Comparison of ENCODE assay signal across 8 cellular contexts in genomic region chr4:69057620-69058409, GRCh38. TPM values are rescaled to one million over a fixed set of nuclear protein-coding genes. Genes with fewer than 3 reads are reported as not detected.
DNase-seq lines count a peak whose midpoint lies in the region; ATAC-seq and TF ChIP-seq lines count a peak whose summit lies in the region.

No MANE protein-coding gene starts in this region.

- H3K36me3 Mint-ChIP-seq in CD4-positive, alpha-beta memory T cell, result no peaks in the 10 kb centered on the region
- H3K36me3 Mint-ChIP-seq in natural killer cell treated with Interleukin-12 subunit alpha and Interleukin-12 subunit beta and Interleukin-15 and Interleukin-18, amount 100 ng/mL, for 72 hours, result no peaks in the 10 kb centered on the region

- H3K9me3 ChIP-seq in suprapubic skin, result no peaks in the 10 kb centered on the region
- no peaks in the 10 kb centered on the region for H3K9me3 ChIP-seq in CD4-positive, alpha-beta memory T cell (ENCODE audit: control insufficient read depth in 1 of 2, low read length in 2 of 2)

- TF ChIP-seq EP300 in suprapubic skin (IDR thresholded peaks at IDR 0.05), result no peak

- H3K27ac Mint-ChIP-seq in CD4-positive, alpha-beta memory T cell, result no peak overlapping the region
- no peak overlapping the region for H3K27ac Mint-ChIP-seq in natural killer cell treated with Interleukin-12 subunit alpha and Interleukin-12 subunit beta and Interleukin-15 and Interleukin-18, amount 100 ng/mL, for 72 hours

- H3K4me3 Mint-ChIP-seq in CD4-positive, alpha-beta memory T cell, result no peak overlapping the region
- no peak overlapping the region for H3K4me3 Mint-ChIP-seq in natural killer cell treated with Interleukin-12 subunit alpha and Interleukin-12 subunit beta and Interleukin-15 and Interleukin-18, amount 100 ng/mL, for 72 hours

- POLR2A ChIA-PET in CD4-positive, alpha-beta memory T cell (lab: Charles Lee; ENCODE audit: partially characterized antibody), result no interaction called here

- H3K4me3 ChIP-seq in suprapubic skin, result no peak overlapping the region
- no peak overlapping the region for H3K4me3 ChIP-seq in CD4-positive, alpha-beta memory T cell (ENCODE audit: low read length in 2 of 2)

- no peak for TF ChIP-seq POLR2A in suprapubic skin (IDR thresholded peaks at IDR 0.05)

- no peaks in the 10 kb centered on the region for H3K4me1 ChIP-seq in suprapubic skin
- H3K4me1 ChIP-seq in CD4-positive, alpha-beta memory T cell (ENCODE audit: insufficient read depth, low read length), result no peaks in the 10 kb centered on the region

- DNase-seq in foreskin melanocyte (peak; percentile 94), suprapubic skin (ENCODE audit: low spot score in 2 of 2) (no peak), NCI-H82 treated with DMSO at 0.1 percent for 48 hours (lab: John Stamatoyannopoulos, UW; ENCODE audit: unreplicated experiment) (no peak)
- no peak for DNase-seq in stimulated activated naive CD4-positive, alpha-beta T cell treated with Interleukin-2 at 50 U/mL for 16 hours (lab: John Stamatoyannopoulos, UW)
- no peak for DNase-seq in CD4-positive, alpha-beta memory T cell
- DNase-seq in natural killer cell treated with Interleukin-12 subunit alpha and Interleukin-12 subunit beta and Interleukin-15 and Interleukin-18, amount 100 ng/mL, for 72 hours (ENCODE audit: low spot score), result no peak

- no peaks in the 10 kb centered on the region for H3K9me3 Mint-ChIP-seq in CD4-positive, alpha-beta memory T cell
- H3K9me3 Mint-ChIP-seq in natural killer cell treated with Interleukin-12 subunit alpha and Interleukin-12 subunit beta and Interleukin-15 and Interleukin-18, amount 100 ng/mL, for 72 hours, result peaks cover 4% of the 10 kb centered on the region

- TF ChIP-seq CTCF in suprapubic skin (IDR thresholded peaks at IDR 0.05), result no peak

- no peaks in the 10 kb centered on the region for H3K4me1 Mint-ChIP-seq in CD4-positive, alpha-beta memory T cell
- H3K4me1 Mint-ChIP-seq in natural killer cell treated with Interleukin-12 subunit alpha and Interleukin-12 subunit beta and Interleukin-15 and Interleukin-18, amount 100 ng/mL, for 72 hours (ENCODE audit: low read depth in 2 of 2), result no peaks in the 10 kb centered on the region

- H3K27me3 ChIP-seq in suprapubic skin, result no peaks in the 10 kb centered on the region
- no peaks in the 10 kb centered on the region for H3K27me3 ChIP-seq in CD4-positive, alpha-beta memory T cell (ENCODE audit: insufficient read depth, low read length)

- peak; percentile 75 for ATAC-seq in GM21515 (IDR thresholded peaks at IDR 0.05; ENCODE audit: unreplicated experiment)
- ATAC-seq in HG03520 (IDR thresholded peaks at IDR 0.05; ENCODE audit: unreplicated experiment), result peak; percentile 56
- ATAC-seq in natural killer cell treated with Interleukin-12 subunit alpha and Interleukin-12 subunit beta and Interleukin-15 and Interleukin-18, amount 100 ng/mL, for 72 hours, result no peak

- H3K36me3 ChIP-seq in suprapubic skin, result no peaks in the 10 kb centered on the region
- H3K36me3 ChIP-seq in CD4-positive, alpha-beta memory T cell (ENCODE audit: insufficient read depth, low read length), result no peaks in the 10 kb centered on the region

- 57% methylated on average over 5 of the region's 5 CpGs for WGBS in suprapubic skin

- peak overlapping the region; percentile 24 for H3K27ac ChIP-seq in suprapubic skin
- H3K27ac ChIP-seq in CD4-positive, alpha-beta memory T cell (ENCODE audit: low read depth, low read length), result no peak overlapping the region

- intact Hi-C loops in CD4-positive, alpha-beta memory T cell (cut with micrococcal nuclease), result no loop called here

- CTCF ChIA-PET in CD4-positive, alpha-beta memory T cell (lab: Charles Lee; ENCODE audit: partially characterized antibody), result no interaction called here

- no peaks in the 10 kb centered on the region for H3K27me3 Mint-ChIP-seq in CD4-positive, alpha-beta memory T cell
- H3K27me3 Mint-ChIP-seq in natural killer cell treated with Interleukin-12 subunit alpha and Interleukin-12 subunit beta and Interleukin-15 and Interleukin-18, amount 100 ng/mL, for 72 hours, result no peaks in the 10 kb centered on the region

RNA-seq across cellular contexts. Expression of gene UGT2B7, which starts 38.5 kb away (rescaled TPM):
- total RNA-seq in suprapubic skin, result 1 to 10 TPM in 2 of 4 donors, under 1 TPM in 1, not detected in 1; 0.68 to 1.5 (median 1.0) TPM
- total RNA-seq in CD4-positive, alpha-beta memory T cell, result not detected
- not detected for polyA plus RNA-seq in CD4-positive, alpha-beta memory T cell
- not detected for total RNA-seq in natural killer cell treated with Interleukin-12 subunit alpha and Interleukin-12 subunit beta and Interleukin-15 and Interleukin-18, amount 100 ng/mL, for 72 hours

Comparison
In these comparisons a context has a peak if more than half of its experiments do, and no peak if none do; other contexts are left out.
1. ATAC-seq: peak in GM21515 (single experiment) and HG03520 (single experiment); none in natural killer cell treated with Interleukin-12 subunit alpha and Interleukin-12 subunit beta and Interleukin-15 and Interleukin-18, amount 100 ng/mL, for 72 hours (0 of 2).